Comparison of ENCODE assay signal across 19 cellular contexts in genomic region chr2:239233576-239233975, GRCh38.
"Had no signal": no experiment of that assay in that cellular context is flagged by ENCODE, and none has a peak within 500 bp of the region (broad histone marks: within the 10 kb centered on the region; RNA-seq: fewer than 3 reads in every experiment).

No MANE protein-coding gene starts in this region.

- H3K27me3 ChIP-seq: neutrophil, thyroid gland, vagina had no signal

- H3K9me3 ChIP-seq: neutrophil, thyroid gland, vagina had no signal

- H3K9me3 Mint-ChIP-seq: activated CD4-positive, alpha-beta memory T cell treated with anti-CD3 and anti-CD28 coated beads, Interleukin-2, amount 10 ng/mL, durations not matched to agents 7 days and 5 days; activated naive CD8-positive, alpha-beta T cell treated with anti-CD3 and anti-CD28 coated beads for 36 hours; activated T-cell treated with anti-CD3 and anti-CD28 coated beads, Interleukin-2, amount 50 U/mL, for 24 hours; brain; stimulated activated naive B cell treated with anti-CD40 and anti-IgM and Interleukin-4, amounts not matched to agents 10 μg/mL and 1 μg/mL and 100 μg/mL, for 72 hours; T-helper 1 cell treated with Interleukin-12 subunit alpha and Interleukin-12 subunit beta and Interleukin-4 antibody, amounts not matched to agents 30 μg/mL and 1 μg/mL, for 36 hours had no signal

- H3K27me3 Mint-ChIP-seq: activated CD4-positive, alpha-beta memory T cell treated with anti-CD3 and anti-CD28 coated beads, Interleukin-2, amount 10 ng/mL, durations not matched to agents 7 days and 5 days; activated naive CD8-positive, alpha-beta T cell treated with anti-CD3 and anti-CD28 coated beads for 36 hours; activated T-cell treated with anti-CD3 and anti-CD28 coated beads, Interleukin-2, amount 50 U/mL, for 24 hours; brain; stimulated activated naive B cell treated with anti-CD40 and anti-IgM and Interleukin-4, amounts not matched to agents 10 μg/mL and 1 μg/mL and 100 μg/mL, for 72 hours had no signal

- H3K4me3 ChIP-seq: thyroid gland, vagina had no signal

- H2AFZ ChIP-seq: parathyroid adenoma had no signal

- H3K27ac Mint-ChIP-seq: activated CD4-positive, alpha-beta memory T cell treated with anti-CD3 and anti-CD28 coated beads, Interleukin-2, amount 10 ng/mL, durations not matched to agents 7 days and 5 days; activated naive CD8-positive, alpha-beta T cell treated with anti-CD3 and anti-CD28 coated beads for 36 hours; stimulated activated naive B cell treated with anti-CD40 and anti-IgM and Interleukin-4, amounts not matched to agents 10 μg/mL and 1 μg/mL and 100 μg/mL, for 72 hours; T-helper 1 cell treated with Interleukin-12 subunit alpha and Interleukin-12 subunit beta and Interleukin-4 antibody, amounts not matched to agents 30 μg/mL and 1 μg/mL, for 36 hours had no signal

- H3K9ac ChIP-seq: parathyroid adenoma had no signal

- H3K36me3 Mint-ChIP-seq: activated naive CD8-positive, alpha-beta T cell treated with anti-CD3 and anti-CD28 coated beads for 36 hours had no signal

- DNase-seq: activated CD4-positive, alpha-beta memory T cell treated with anti-CD3 and anti-CD28 coated beads, Interleukin-2, amount 10 ng/mL, durations not matched to agents 7 days and 5 days; activated CD4-positive, alpha-beta T cell treated with anti-CD3 and anti-CD28 coated beads for 4 hours; activated effector memory CD4-positive, alpha-beta T cell treated with Interleukin-2 at 50 U/mL for 16 hours; activated naive CD8-positive, alpha-beta T cell treated with anti-CD3 and anti-CD28 coated beads for 36 hours; activated T-cell treated with anti-CD3 and anti-CD28 coated beads, Interleukin-2, amount 50 U/mL, for 24 hours; amygdala; central memory CD4-positive, alpha-beta T cell; cortex of kidney; mammary epithelial cell; retina; stimulated activated CD4-positive, alpha-beta T cell treated with anti-CD3 and anti-CD28 coated beads, Interleukin-15, amount 100 ng/mL, for 24 hours; stimulated activated CD4-positive, alpha-beta T cell treated with anti-CD3 and anti-CD28 coated beads, Interleukin-4, amount 100 ng/mL, for 1 hour; stimulated activated naive B cell treated with anti-CD40 and anti-IgM and Interleukin-4, amounts not matched to agents 10 μg/mL and 1 μg/mL and 100 μg/mL, for 72 hours; thyroid gland had no signal

- H3K36me3 ChIP-seq: thyroid gland, vagina had no signal

- H3K27ac ChIP-seq: parathyroid adenoma, thyroid gland, vagina had no signal

- H3K4me3 Mint-ChIP-seq: activated CD4-positive, alpha-beta memory T cell treated with anti-CD3 and anti-CD28 coated beads, Interleukin-2, amount 10 ng/mL, durations not matched to agents 7 days and 5 days; activated naive CD8-positive, alpha-beta T cell treated with anti-CD3 and anti-CD28 coated beads for 36 hours; activated T-cell treated with anti-CD3 and anti-CD28 coated beads, Interleukin-2, amount 50 U/mL, for 24 hours; brain; stimulated activated naive B cell treated with anti-CD40 and anti-IgM and Interleukin-4, amounts not matched to agents 10 μg/mL and 1 μg/mL and 100 μg/mL, for 72 hours; T-helper 1 cell treated with Interleukin-12 subunit alpha and Interleukin-12 subunit beta and Interleukin-4 antibody, amounts not matched to agents 30 μg/mL and 1 μg/mL, for 36 hours had no signal
